8 cellular contexts compared by ENCODE assay signal in genomic region chrX:55451990-55452824, GRCh38. TPM values are rescaled to one million over a fixed set of nuclear protein-coding genes. Genes with fewer than 3 reads are reported as not detected.
A peak's percentile ranks its signal among the peaks of the same experiment; 100 is the strongest.
DNase-seq lines count a peak whose midpoint lies in the region; ATAC-seq and TF ChIP-seq lines count a peak whose summit lies in the region.

MAGEH1 (plus strand) TSS chrX:55452127; CDS start chrX:55452375, 248 bp downstream.

- peak within 1 kb of the TSS; percentile 77 for H3K27ac Mint-ChIP-seq in dendritic cell treated with granulocyte-macrophage colony-stimulating factor and Interleukin-4, amounts not matched to agents 40 ng/mL and 50 ng/mL, for 4 days

- CTCF ChIA-PET in A673 (lab: Charles Lee) = interaction anchor here (1.2 kb wide), 1 partner anchor 265 kb away, joined by 4 read pairs; the partner anchor contains the start of gene RRAGB

- TF ChIP-seq CTCF in A673 (conservative IDR thresholded peaks at IDR 0.05; ENCODE audit: low read depth, low read length) = no peak
- TF ChIP-seq CTCF in left lung (IDR thresholded peaks at IDR 0.05) = no peak

- H3K4me1 Mint-ChIP-seq in dendritic cell treated with granulocyte-macrophage colony-stimulating factor and Interleukin-4, amounts not matched to agents 40 ng/mL and 50 ng/mL, for 4 days (ENCODE audit: low read depth) = peaks cover 14% of the 10 kb centered on the region

- no peaks in the 10 kb centered on the region for H3K36me3 Mint-ChIP-seq in dendritic cell treated with granulocyte-macrophage colony-stimulating factor and Interleukin-4, amounts not matched to agents 40 ng/mL and 50 ng/mL, for 4 days (ENCODE audit: low read depth)

- H3K27ac ChIP-seq in A673 (ENCODE audit: low read depth, low read length, poor library complexity, severe bottlenecking) (peak within 1 kb of the TSS; percentile 46), left lung (peak within 1 kb of the TSS; percentile 73 to 86)

- H3K27me3 Mint-ChIP-seq in dendritic cell treated with granulocyte-macrophage colony-stimulating factor and Interleukin-4, amounts not matched to agents 40 ng/mL and 50 ng/mL, for 4 days = no peaks in the 10 kb centered on the region

- H3K27me3 ChIP-seq in A673 (replicated peaks; ENCODE audit: insufficient read depth, low read depth, low read length, poor library complexity) (no peaks in the 10 kb centered on the region), left lung (no peaks in the 10 kb centered on the region)

- POLR2A ChIA-PET in A673 (lab: Charles Lee; ENCODE audit: low non-redundant PET) = no interaction called here

- no TSS peak for BruUV-seq in A673 (replicated peaks; lab: Mats Ljungman, UMichigan)

- H3K9me3 Mint-ChIP-seq in dendritic cell treated with granulocyte-macrophage colony-stimulating factor and Interleukin-4, amounts not matched to agents 40 ng/mL and 50 ng/mL, for 4 days = no peaks in the 10 kb centered on the region

- H3K36me3 ChIP-seq in A673 (ENCODE audit: insufficient read depth, low read length, poor library complexity, severe bottlenecking) (no peaks in the 10 kb centered on the region), left lung (no peaks in the 10 kb centered on the region)

- H3K4me1 ChIP-seq in A673 (ENCODE audit: insufficient read depth, low read length, poor library complexity, severe bottlenecking) (no peaks in the 10 kb centered on the region), left lung (peaks cover 0 to 3% of the 10 kb centered on the region in 2 donors)

- H3K9me3 ChIP-seq in A673 (ENCODE audit: low read depth, low read length, poor library complexity, severe bottlenecking) = no peaks in the 10 kb centered on the region
- no peaks in the 10 kb centered on the region for H3K9me3 ChIP-seq in left lung

- ATAC-seq in GM18858 (IDR thresholded peaks at IDR 0.05; ENCODE audit: unreplicated experiment) = peak; percentile 97
- ATAC-seq in HG03095 (IDR thresholded peaks at IDR 0.05; ENCODE audit: unreplicated experiment) = peak; percentile 97
- ATAC-seq in left lung = peak; percentile 97

- intact Hi-C loops in A673 (cut with micrococcal nuclease; ENCODE audit: unreplicated experiment) (no loop called here), left lung (cut with DNase I) (no loop called here)
- intact Hi-C loops in dendritic cell treated with granulocyte-macrophage colony-stimulating factor and Interleukin-4, amounts not matched to agents 40 ng/mL and 50 ng/mL, for 4 days (cut with micrococcal nuclease) = no loop called here

- H3K4me3 ChIP-seq in A673 (ENCODE audit: low read depth, low read length, poor library complexity, severe bottlenecking) (peak within 1 kb of the TSS; percentile 59), left lung (peak within 1 kb of the TSS; percentile 44 to 62)

- H3K4me3 Mint-ChIP-seq in dendritic cell treated with granulocyte-macrophage colony-stimulating factor and Interleukin-4, amounts not matched to agents 40 ng/mL and 50 ng/mL, for 4 days = peak within 1 kb of the TSS; percentile 80

- peak; percentile 85 for DNase-seq in A673 (ENCODE audit: low spot score)
- peak; percentile 36 for DNase-seq in NCI-H69 (lab: John Stamatoyannopoulos, UW)
- DNase-seq in activated CD4-positive, alpha-beta T cell treated with anti-CD3 and anti-CD28 coated beads, Interleukin-2, amount 50 U/mL, for 4 hours = peak; percentile 72 to 73
- peak; percentile 87 to 90 for DNase-seq in left lung
- peak; percentile 71 for DNase-seq in stimulated activated CD4-positive, alpha-beta T cell treated with anti-CD3 and anti-CD28 coated beads, Interleukin-2, amount 100 ng/mL, for 4 hours (ENCODE audit: low read depth)

RNA-seq across cellular contexts. Expression of gene MAGEH1, which starts in this region (rescaled TPM):
- 8.6 and 9.8 TPM in 2 replicates for total RNA-seq in A673 (2021)
- 10 to 100 TPM; 30.4 to 30.5 TPM for total RNA-seq in left lung

Comparison
In these comparisons a context has a peak if more than half of its experiments do, and no peak if none do; other contexts are left out.
1. Peak in every context shown above with its lines: DNase-seq, ATAC-seq, H3K4me3 ChIP-seq and H3K27ac ChIP-seq.
2. DNase-seq: peak in every context shown above with its lines; median percentile 88 in left lung; 85 in A673; 72 in activated CD4-positive, alpha-beta T cell treated with anti-CD3 and anti-CD28 coated beads, Interleukin-2, amount 50 U/mL, for 4 hours; 71 in stimulated activated CD4-positive, alpha-beta T cell treated with anti-CD3 and anti-CD28 coated beads, Interleukin-2, amount 100 ng/mL, for 4 hours; 36 in NCI-H69.